Comparison of ENCODE assay signal across 8 cellular contexts in genomic region chr1:38046884-38047602, GRCh38. TPM values are rescaled to one million over a fixed set of nuclear protein-coding genes. Genes with fewer than 3 reads are reported as not detected.
DNase-seq lines count a peak whose midpoint lies in the region; ATAC-seq and TF ChIP-seq lines count a peak whose summit lies in the region.

No MANE protein-coding gene starts in this region.

- H3K9me3 Mint-ChIP-seq in activated CD4-positive, alpha-beta T cell treated with anti-CD3 and anti-CD28 coated beads for 36 hours (ENCODE audit: low read depth) = no peaks in the 10 kb centered on the region
- H3K9me3 Mint-ChIP-seq in chondrocyte (ENCODE audit: low read depth) = no peaks in the 10 kb centered on the region

- H3K27me3 ChIP-seq in GM06990 (replicated peaks; ENCODE audit: control insufficient read depth, insufficient read depth, low read length) = no peaks in the 10 kb centered on the region

- peaks cover 11% of the 10 kb centered on the region for H3K4me1 Mint-ChIP-seq in activated CD4-positive, alpha-beta T cell treated with anti-CD3 and anti-CD28 coated beads for 36 hours
- peaks cover 24% of the 10 kb centered on the region for H3K4me1 Mint-ChIP-seq in chondrocyte (ENCODE audit: low read depth)

- H3K4me3 Mint-ChIP-seq in activated CD4-positive, alpha-beta T cell treated with anti-CD3 and anti-CD28 coated beads for 36 hours = peak overlapping the region; percentile 64
- peak overlapping the region; percentile 75 for H3K4me3 Mint-ChIP-seq in chondrocyte (ENCODE audit: unreplicated experiment)

- CTCF ChIA-PET in activated CD4-positive, alpha-beta T cell treated with anti-CD3 and anti-CD28 coated beads for 36 hours (lab: Charles Lee) = interaction anchor here (1.3 to 1.8 kb wide), 4 partner anchors 18 to 32 kb away, joined by 3 to 7 read pairs (median 4); no protein-coding TSS in a partner anchor

- no peak for TF ChIP-seq CTCF in GM06990 (IDR thresholded peaks at IDR 0.05; ENCODE audit: insufficient read depth, low read length, poor library complexity, severe bottlenecking)
- peak; percentile 59 for TF ChIP-seq CTCF in chondrocyte (IDR thresholded peaks at IDR 0.05)

- peaks cover 41% of the 10 kb centered on the region for H3K27me3 Mint-ChIP-seq in activated CD4-positive, alpha-beta T cell treated with anti-CD3 and anti-CD28 coated beads for 36 hours
- peaks cover 11% of the 10 kb centered on the region for H3K27me3 Mint-ChIP-seq in chondrocyte (ENCODE audit: low read depth)

- peak overlapping the region; percentile 66 for H3K4me3 ChIP-seq in GM06990 (replicated peaks; ENCODE audit: low read depth, low read length)

- DNase-seq in GM06990 (ENCODE audit: extremely low read depth, insufficient read length) = peak; percentile 85
- peak; percentile 86 for DNase-seq in NCI-H2081 (lab: John Stamatoyannopoulos, UW)
- DNase-seq in activated CD4-positive, alpha-beta T cell treated with anti-CD3 and anti-CD28 coated beads for 36 hours = peak; percentile 82
- DNase-seq in chondrocyte (ENCODE audit: low spot score) = peak; percentile 91
- DNase-seq in kidney tubule cell (ENCODE audit: low spot score) = peak; percentile 72
- DNase-seq in stimulated activated CD4-positive, alpha-beta T cell treated with anti-CD3 and anti-CD28 coated beads, Interleukin-15, amount 100 ng/mL, for 48 hours (ENCODE audit: low read depth in 2 of 2) = peak; percentile 41 to 71
- no peak for DNase-seq in GDM1 (lab: John Stamatoyannopoulos, UW)

- intact Hi-C loops in activated CD4-positive, alpha-beta T cell treated with anti-CD3 and anti-CD28 coated beads for 36 hours (cut with DNase I, micrococcal nuclease) = loop anchor here in 1 of 2 experiments (1.0 to 5.0 kb wide), 2 partner anchors 17 to 770 kb away; no protein-coding TSS in a partner anchor

- no peaks in the 10 kb centered on the region for H3K36me3 Mint-ChIP-seq in activated CD4-positive, alpha-beta T cell treated with anti-CD3 and anti-CD28 coated beads for 36 hours (ENCODE audit: low read depth)
- H3K36me3 Mint-ChIP-seq in chondrocyte (ENCODE audit: low read depth) = peaks cover 1% of the 10 kb centered on the region

- ATAC-seq in HG02610 (IDR thresholded peaks at IDR 0.05; ENCODE audit: unreplicated experiment) = peak; percentile 62
- peak; percentile 87 for ATAC-seq in activated CD4-positive, alpha-beta T cell treated with anti-CD3 and anti-CD28 coated beads for 36 hours

- no peak overlapping the region for H3K27ac Mint-ChIP-seq in activated CD4-positive, alpha-beta T cell treated with anti-CD3 and anti-CD28 coated beads for 36 hours
- H3K27ac Mint-ChIP-seq in chondrocyte (ENCODE audit: unreplicated experiment) = peak overlapping the region; percentile 63

- H3K36me3 ChIP-seq in GM06990 (ENCODE audit: control insufficient read depth, insufficient read depth, low read length) = no peaks in the 10 kb centered on the region

- POLR2A ChIA-PET in activated CD4-positive, alpha-beta T cell treated with anti-CD3 and anti-CD28 coated beads for 36 hours (lab: Charles Lee) = interaction anchor here (0.9 kb wide), 2 partner anchors 17 to 19 kb away, joined by 3 to 5 read pairs; no protein-coding TSS in a partner anchor

RNA-seq across cellular contexts. Expression of gene POU3F1, which starts 0.5 kb away (rescaled TPM):
- under 1 TPM; 0.11 to 0.26 TPM for total RNA-seq in activated CD4-positive, alpha-beta T cell treated with anti-CD3 and anti-CD28 coated beads for 36 hours
- 1.3 to 11.7 TPM (median 1.6 TPM) in 3 replicates for total RNA-seq in chondrocyte

RNA-seq across cellular contexts. Expression of gene UTP11, which starts 34.5 kb away (rescaled TPM):
- 10 to 100 TPM; 68.9 to 82.4 TPM for total RNA-seq in activated CD4-positive, alpha-beta T cell treated with anti-CD3 and anti-CD28 coated beads for 36 hours
- total RNA-seq in chondrocyte = 26.4 to 35.6 TPM (median 32.3 TPM) in 3 replicates

RNA-seq across cellular contexts. Expression of gene FHL3, which starts 41.7 kb away (rescaled TPM):
- 10 to 100 TPM; 21.1 to 23.8 TPM for total RNA-seq in activated CD4-positive, alpha-beta T cell treated with anti-CD3 and anti-CD28 coated beads for 36 hours
- total RNA-seq in chondrocyte = 57.9 to 72.6 TPM (median 58.9 TPM) in 3 replicates

RNA-seq across cellular contexts. Expression of gene SF3A3, which starts 57.2 kb away (rescaled TPM):
- total RNA-seq in activated CD4-positive, alpha-beta T cell treated with anti-CD3 and anti-CD28 coated beads for 36 hours = 100 to 1,000 TPM; 131 TPM
- 45.6 to 60.4 TPM (median 46.2 TPM) in 3 replicates for total RNA-seq in chondrocyte
